ENCODE assay signal across 8 cellular contexts in the genomic region with DNA sequence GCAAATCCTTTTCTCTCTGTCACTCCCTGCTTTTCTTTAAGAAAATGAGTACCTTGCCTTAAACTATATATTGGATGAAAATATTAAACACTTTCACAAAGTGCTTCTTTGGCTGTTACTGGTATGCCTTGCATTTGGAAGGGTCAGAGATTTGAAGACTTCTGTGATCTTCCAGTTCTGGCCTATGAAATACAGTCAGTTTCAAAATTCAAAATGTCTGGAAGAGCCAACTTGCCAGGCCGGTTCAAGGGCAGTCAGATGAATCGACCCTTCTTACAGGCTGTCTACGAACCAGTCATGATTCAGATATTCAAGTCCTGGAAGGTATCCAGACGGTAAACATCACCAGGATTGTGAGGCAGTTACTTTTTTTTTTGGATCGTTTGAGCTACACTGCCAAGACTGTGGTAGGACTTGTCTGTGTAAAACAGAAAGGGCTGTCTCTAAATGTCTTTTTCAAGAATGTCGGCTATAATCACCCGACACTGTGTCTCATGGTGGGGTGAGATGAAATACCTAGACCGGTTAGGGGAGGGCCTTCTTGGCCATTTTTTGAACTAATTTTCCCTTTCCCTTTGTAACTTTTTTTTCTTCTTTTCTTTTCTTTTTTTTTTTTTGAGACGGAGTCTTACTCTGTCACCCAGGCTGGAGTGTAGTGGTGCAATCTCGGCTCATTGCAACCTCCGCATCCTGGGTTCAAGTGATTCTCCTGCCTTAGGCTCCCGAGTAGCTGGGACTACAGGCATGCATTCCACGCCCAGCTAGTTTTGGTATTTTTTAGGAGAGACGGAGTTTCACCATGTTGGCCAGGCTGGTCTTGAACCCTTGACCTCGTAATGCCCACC. TPM values are rescaled to one million over a fixed set of nuclear protein-coding genes. Genes with fewer than 3 reads are reported as not detected.
A peak's percentile ranks its signal among the peaks of the same experiment; 100 is the strongest.
DNase-seq lines count a peak whose midpoint lies in the region; ATAC-seq, FAIRE-seq and TF ChIP-seq lines count a peak whose summit lies in the region.

No MANE protein-coding gene starts in this region.

- H3K9me3 Mint-ChIP-seq in CD4-positive, CD25-positive, alpha-beta regulatory T cell = peaks cover 0 to 1% (median 0%) of the 10 kb centered on the region in 7 donors
- no peaks in the 10 kb centered on the region for H3K9me3 Mint-ChIP-seq in activated CD8-positive, alpha-beta T cell treated with anti-CD3 and anti-CD28 coated beads, Interleukin-2, amount 10 ng/mL, durations not matched to agents 7 days and 5 days (ENCODE audit: insufficient read depth)

- peaks cover under 1% of the 10 kb centered on the region for H3K27me3 Mint-ChIP-seq in CD4-positive, CD25-positive, alpha-beta regulatory T cell
- no peaks in the 10 kb centered on the region for H3K27me3 Mint-ChIP-seq in activated CD8-positive, alpha-beta T cell treated with anti-CD3 and anti-CD28 coated beads, Interleukin-2, amount 10 ng/mL, durations not matched to agents 7 days and 5 days (ENCODE audit: low read depth)

- peaks cover 38 to 95% (median 71%) of the 10 kb centered on the region in 4 donors for H3K4me1 Mint-ChIP-seq in CD4-positive, CD25-positive, alpha-beta regulatory T cell
- H3K4me1 Mint-ChIP-seq in activated CD8-positive, alpha-beta T cell treated with anti-CD3 and anti-CD28 coated beads, Interleukin-2, amount 10 ng/mL, durations not matched to agents 7 days and 5 days (ENCODE audit: low read depth) = peaks cover 85% of the 10 kb centered on the region

- peaks cover 3% of the 10 kb centered on the region for H3K9me1 ChIP-seq in K562 (ENCODE audit: control insufficient read depth, insufficient read depth, low read length)

- TF ChIP-seq EP300 in K562 (IDR thresholded peaks at IDR 0.05; ENCODE audit: low read length) = no peak

- POLR2A ChIA-PET in K562 (lab: Yijun Ruan, JAX) = interaction anchor here (0.6 to 3.6 kb wide), 4 partner anchors 10 to 32 kb away, joined by 3 to 17 read pairs (median 6); a partner anchor contains a TSS
- POLR2A ChIA-PET in activated CD8-positive, alpha-beta T cell treated with anti-CD3 and anti-CD28 coated beads, Interleukin-2, amount 10 ng/mL, durations not matched to agents 7 days and 5 days (lab: Charles Lee) = interaction anchor here (1.5 kb wide), 1 partner anchor 11 kb away, joined by 3 read pairs; a partner anchor contains a TSS

- no peak overlapping the region for H2AFZ ChIP-seq in K562 (ENCODE audit: low read depth, low read length)

- H3K4me1 ChIP-seq in CD4-positive, CD25-positive, alpha-beta regulatory T cell (ENCODE audit: control insufficient read depth, insufficient read depth, low read length, poor library complexity, severe bottlenecking) = peaks cover 82% of the 10 kb centered on the region
- H3K4me1 ChIP-seq in K562 (replicated peaks in 1 of 2; ENCODE audit: control insufficient read depth in 2 of 2, insufficient read depth in 2 of 2, low read length in 2 of 2) (peaks cover 14 to 56% of the 10 kb centered on the region in 2 experiments), stomach smooth muscle (ENCODE audit: control insufficient read depth, insufficient read depth, low read length) (peaks cover 81% of the 10 kb centered on the region)

- H3K36me3 ChIP-seq in CD4-positive, CD25-positive, alpha-beta regulatory T cell (ENCODE audit: control insufficient read depth, insufficient read depth, low read length) = peaks cover 6% of the 10 kb centered on the region
- peaks cover 83% of the 10 kb centered on the region for H3K36me3 ChIP-seq in K562 (ENCODE audit: control insufficient read depth, insufficient read depth, low read length)
- H3K36me3 ChIP-seq in stomach smooth muscle (ENCODE audit: control insufficient read depth in 2 of 2, insufficient read depth in 2 of 2, low read length in 2 of 2) = peaks cover 6 to 7% of the 10 kb centered on the region in 2 donors

- intact Hi-C loops in K562 (cut with micrococcal nuclease) = no loop called here

- in situ Hi-C loops in K562 (cut with MboI) = no loop called here

- TF ChIP-seq RAD21 in K562 (CRISPR knock-in tag; conservative IDR thresholded peaks at IDR 0.05 in 1 of 2, IDR thresholded peaks at IDR 0.05 in 1 of 2) = no peak

- no peaks in the 10 kb centered on the region for H3K27me3 ChIP-seq in CD4-positive, CD25-positive, alpha-beta regulatory T cell (ENCODE audit: control insufficient read depth, insufficient read depth, low read length)
- no peaks in the 10 kb centered on the region for H3K27me3 ChIP-seq in K562 (ENCODE audit: control insufficient read depth in 2 of 2, insufficient read depth in 2 of 2, low read length in 2 of 2)
- no peaks in the 10 kb centered on the region for H3K27me3 ChIP-seq in stomach smooth muscle (ENCODE audit: control insufficient read depth in 1 of 2, insufficient read depth in 2 of 2, low read length in 2 of 2)

- no peaks in the 10 kb centered on the region for H3K9me3 ChIP-seq in CD4-positive, CD25-positive, alpha-beta regulatory T cell (ENCODE audit: control insufficient read depth in 2 of 2, low read length in 2 of 2)
- H3K9me3 ChIP-seq in K562 (replicated peaks; ENCODE audit: control insufficient read depth, insufficient read depth, low read depth, low read length) (no peaks in the 10 kb centered on the region), stomach smooth muscle (ENCODE audit: control insufficient read depth in 2 of 2, low read length in 2 of 2) (no peaks in the 10 kb centered on the region)

- peak overlapping the region; percentile 56 to 90 (median 90) for H3K27ac Mint-ChIP-seq in CD4-positive, CD25-positive, alpha-beta regulatory T cell
- H3K27ac Mint-ChIP-seq in activated CD8-positive, alpha-beta T cell treated with anti-CD3 and anti-CD28 coated beads, Interleukin-2, amount 10 ng/mL, durations not matched to agents 7 days and 5 days = no peak overlapping the region

- BruUV-seq in K562 (replicated peaks; lab: Mats Ljungman, UMichigan) = no TSS peak

- TF ChIP-seq CTCF in K562 (IDR thresholded peaks at IDR 0.05 in 2 of 3, conservative IDR thresholded peaks at IDR 0.05 in 1 of 3; ENCODE audit: insufficient read depth in 2 of 3, low read depth in 1 of 3, low read length in 3 of 3) = no peak

- no peak for ATAC-seq in CD4-positive, CD25-positive, alpha-beta regulatory T cell (ENCODE audit: low read depth in 2 of 2)
- ATAC-seq in K562 (peak; percentile 21; the same call in 1 of the 3 replicates), GM18873 (IDR thresholded peaks at IDR 0.05; ENCODE audit: low FRiP score, unreplicated experiment) (no peak)
- ATAC-seq in activated CD8-positive, alpha-beta T cell treated with anti-CD3 and anti-CD28 coated beads, Interleukin-2, amount 10 ng/mL, durations not matched to agents 7 days and 5 days = no peak

- no peak overlapping the region for H3K4me2 ChIP-seq in K562 (ENCODE audit: insufficient read depth, low read length)

- H3K4me3 ChIP-seq in CD4-positive, CD25-positive, alpha-beta regulatory T cell (ENCODE audit: low read depth, low read length) = peak overlapping the region; percentile 57
- H3K4me3 ChIP-seq in K562 = no peak overlapping the region
- H3K4me3 ChIP-seq in stomach smooth muscle (ENCODE audit: low read length in 2 of 2) = peak overlapping the region; percentile 41 to 58

- 67% methylated on average over 13 of the region's 15 CpGs for WGBS in K562 (ENCODE audit: insufficient coverage, low coverage, missing lambda C conversion rate)

- peak overlapping the region in 3 of 4 donors; percentile 64 to 86 (median 79) for H3K4me3 Mint-ChIP-seq in CD4-positive, CD25-positive, alpha-beta regulatory T cell
- no peak overlapping the region for H3K4me3 Mint-ChIP-seq in activated CD8-positive, alpha-beta T cell treated with anti-CD3 and anti-CD28 coated beads, Interleukin-2, amount 10 ng/mL, durations not matched to agents 7 days and 5 days

- DNase-seq in CD4-positive, CD25-positive, alpha-beta regulatory T cell = no peak
- DNase-seq in M059J (ENCODE audit: low read depth) (peak; percentile 100), K562 (ENCODE audit: extremely low read depth in 1 of 4, low spot score in 3 of 4) (no peak), islet precursor cell (peak; percentile 92), NCI-H1930 (lab: John Stamatoyannopoulos, UW) (no peak)
- DNase-seq in activated CD8-positive, alpha-beta T cell treated with anti-CD3 and anti-CD28 coated beads, Interleukin-2, amount 10 ng/mL, durations not matched to agents 7 days and 5 days = no peak

- peaks cover 97% of the 10 kb centered on the region for H3K79me2 ChIP-seq in K562 (ENCODE audit: control insufficient read depth, insufficient read depth, low read length)

- H3K36me3 Mint-ChIP-seq in CD4-positive, CD25-positive, alpha-beta regulatory T cell = peaks cover 15% of the 10 kb centered on the region
- H3K36me3 Mint-ChIP-seq in activated CD8-positive, alpha-beta T cell treated with anti-CD3 and anti-CD28 coated beads, Interleukin-2, amount 10 ng/mL, durations not matched to agents 7 days and 5 days (ENCODE audit: low read depth) = peaks cover 52% of the 10 kb centered on the region

- peaks cover 50% of the 10 kb centered on the region for H4K20me1 ChIP-seq in K562 (replicated peaks; ENCODE audit: control insufficient read depth, insufficient read depth, low read length)

- CTCF ChIA-PET in K562 (lab: Yijun Ruan, JAX; ENCODE audit: low intra/inter-chr PET ratio) = no interaction called here
- CTCF ChIA-PET in activated CD8-positive, alpha-beta T cell treated with anti-CD3 and anti-CD28 coated beads, Interleukin-2, amount 10 ng/mL, durations not matched to agents 7 days and 5 days (lab: Charles Lee) = interaction anchor here (0.9 to 2.0 kb wide), 4 partner anchors 11 to 272 kb away, joined by 3 to 6 read pairs (median 4); a partner anchor contains a TSS

- H3K9ac ChIP-seq in K562 (ENCODE audit: insufficient read depth in 1 of 2, low read depth in 2 of 2, low read length in 2 of 2) (no peak overlapping the region), stomach smooth muscle (ENCODE audit: low read length in 2 of 2) (peak overlapping the region; percentile 59 to 66)

- no peak for TF ChIP-seq POLR2A in K562 (conservative IDR thresholded peaks at IDR 0.05)

- H3K27ac ChIP-seq in CD4-positive, CD25-positive, alpha-beta regulatory T cell (ENCODE audit: insufficient read depth, low read length, poor library complexity, severe bottlenecking) = peak overlapping the region; percentile 83
- H3K27ac ChIP-seq in K562 (ENCODE audit: extremely low read depth, low read depth, low read length) (peak overlapping the region; percentile 31; the same call in 2 of the 3 replicates), stomach smooth muscle (ENCODE audit: low read length) (peak overlapping the region; percentile 86)

- FAIRE-seq in K562 (lab: Jason Lieb, UNC) = peak; percentile 68

RNA-seq across cellular contexts. Expression of a gene that starts 11.2 kb away (rescaled TPM):
- total RNA-seq in CD4-positive, CD25-positive, alpha-beta regulatory T cell = 323 TPM
- polyA plus RNA-seq in CD4-positive, CD25-positive, alpha-beta regulatory T cell = 10 to 100 TPM; 11.2 to 22.2 (median 15.7) TPM
- 271 and 536 TPM in 2 replicates for total RNA-seq in M059J (2014; rRNA removed; shearing (Covaris generic))
- 168 and 288 TPM in 2 replicates for total RNA-seq in K562 (2011; cell fraction: chromatin; rRNA removed; ENCODE audit: low replicate concordance)
- 79.0 and 102 TPM in 2 replicates for total RNA-seq in K562 (2011; cell fraction: nucleolus; rRNA removed)
- 99.5 and 155 TPM in 2 replicates for total RNA-seq in K562 (2011; cell fraction: nucleoplasm; rRNA removed)
- total RNA-seq in K562 (2014; rRNA removed) (159 and 202 TPM in 2 replicates), K562 (2014; rRNA removed; fragmentation: Illumina TruSeq; extraction: Trizol) (67.2 and 80.0 TPM in 2 replicates), K562 (2015; rRNA removed; fragmentation: Illumina TruSeq; extraction: Trizol) (58.2 and 67.4 TPM in 2 replicates), K562 (2021) (362 and 385 TPM in 2 replicates)
- polyA plus RNA-seq in K562 (2011; rRNA removed) (130 and 299 TPM in 2 replicates), K562 (2014; fragmentation: Illumina TruSeq; extraction: Trizol) (149 and 163 TPM in 2 replicates), K562 (2014; fragmentation: Nextera tagmentation; extraction: Ambion mirVana) (1 to 10 TPM; 3.1 to 8.4 TPM), K562 (2014; rRNA removed) (115 and 125 TPM in 2 replicates)
- polyA plus RNA-seq in K562 (2011; cell fraction: cytosol; rRNA removed) = 90.1 and 157 TPM in 2 replicates
- 395 and 716 TPM in 2 replicates for polyA plus RNA-seq in K562 (2011; cell fraction: nucleus; rRNA removed)
- polyA plus RNA-seq in K562 (2012) = 444 and 454 TPM in 2 replicates
- 140 and 177 TPM in 2 replicates for polyA minus RNA-seq in K562 (2011; rRNA and poly(A)+ RNA removed)
- polyA minus RNA-seq in K562 (2011; cell fraction: cytosol; rRNA and poly(A)+ RNA removed) = 135 and 194 TPM in 2 replicates
- 51.4 and 130 TPM in 2 replicates for polyA minus RNA-seq in K562 (2011; cell fraction: nucleus; rRNA and poly(A)+ RNA removed)
- 100 to 1,000 TPM; 357 to 373 TPM for total RNA-seq in activated CD8-positive, alpha-beta T cell treated with anti-CD3 and anti-CD28 coated beads, Interleukin-2, amount 10 ng/mL, durations not matched to agents 7 days and 5 days

RNA-seq across cellular contexts. Expression of a gene that starts 39.7 kb away (rescaled TPM):
- 319 TPM for total RNA-seq in CD4-positive, CD25-positive, alpha-beta regulatory T cell
- polyA plus RNA-seq in CD4-positive, CD25-positive, alpha-beta regulatory T cell = 100 to 1,000 TPM; 429 to 508 (median 476) TPM
- 615 and 648 TPM in 2 replicates for total RNA-seq in M059J (2014; rRNA removed; shearing (Covaris generic))
- 131 and 282 TPM in 2 replicates for total RNA-seq in K562 (2011; cell fraction: chromatin; rRNA removed; ENCODE audit: low replicate concordance)
- 236 and 263 TPM in 2 replicates for total RNA-seq in K562 (2011; cell fraction: nucleolus; rRNA removed)
- total RNA-seq in K562 (2011; cell fraction: nucleoplasm; rRNA removed) = 210 and 273 TPM in 2 replicates
- total RNA-seq in K562 (2014; rRNA removed) (733 and 769 TPM in 2 replicates), K562 (2014; rRNA removed; fragmentation: Illumina TruSeq; extraction: Trizol) (363 and 429 TPM in 2 replicates), K562 (2015; rRNA removed; fragmentation: Illumina TruSeq; extraction: Trizol) (589 and 623 TPM in 2 replicates), K562 (2021) (686 and 693 TPM in 2 replicates)
- polyA plus RNA-seq in K562 (2011; rRNA removed) (387 and 460 TPM in 2 replicates), K562 (2014; fragmentation: Illumina TruSeq; extraction: Trizol) (1,607 and 1,827 TPM in 2 replicates), K562 (2014; fragmentation: Nextera tagmentation; extraction: Ambion mirVana) (1,000 to 10,000 TPM; 1,193 to 1,486 TPM), K562 (2014; rRNA removed) (798 and 985 TPM in 2 replicates)
- polyA plus RNA-seq in K562 (2011; cell fraction: cytosol; rRNA removed) = 1,168 and 1,898 TPM in 2 replicates
- 374 and 383 TPM in 2 replicates for polyA plus RNA-seq in K562 (2011; cell fraction: nucleus; rRNA removed)
- 971 and 1,007 TPM in 2 replicates for polyA plus RNA-seq in K562 (2012)
- polyA minus RNA-seq in K562 (2011; rRNA and poly(A)+ RNA removed) = 447 and 499 TPM in 2 replicates
- polyA minus RNA-seq in K562 (2011; cell fraction: cytosol; rRNA and poly(A)+ RNA removed) = 339 and 351 TPM in 2 replicates
- 64.2 and 164 TPM in 2 replicates for polyA minus RNA-seq in K562 (2011; cell fraction: nucleus; rRNA and poly(A)+ RNA removed)
- 100 to 1,000 TPM; 325 to 352 TPM for total RNA-seq in activated CD8-positive, alpha-beta T cell treated with anti-CD3 and anti-CD28 coated beads, Interleukin-2, amount 10 ng/mL, durations not matched to agents 7 days and 5 days

RNA-seq across cellular contexts. Expression of a gene that starts 40.9 kb away (rescaled TPM):
- 310 TPM for total RNA-seq in CD4-positive, CD25-positive, alpha-beta regulatory T cell
- polyA plus RNA-seq in CD4-positive, CD25-positive, alpha-beta regulatory T cell = 100 to 1,000 TPM; 117 to 164 (median 140) TPM
- total RNA-seq in M059J (2014; rRNA removed; shearing (Covaris generic)) = 0.22 TPM in 1 of 2 replicates, not detected in the other
- 1.7 and 3.2 TPM in 2 replicates for total RNA-seq in K562 (2011; cell fraction: chromatin; rRNA removed; ENCODE audit: low replicate concordance)
- 0.83 and 1.8 TPM in 2 replicates for total RNA-seq in K562 (2011; cell fraction: nucleolus; rRNA removed)
- 0.92 and 2.5 TPM in 2 replicates for total RNA-seq in K562 (2011; cell fraction: nucleoplasm; rRNA removed)
- total RNA-seq in K562 (2014; rRNA removed) (0.65 TPM in 1 of 2 replicates, not detected in the other), K562 (2014; rRNA removed; fragmentation: Illumina TruSeq; extraction: Trizol) (0.47 TPM in 1 of 2 replicates, not detected in the other), K562 (2015; rRNA removed; fragmentation: Illumina TruSeq; extraction: Trizol) (0.14 and 0.38 TPM in 2 replicates), K562 (2021) (3.0 and 3.2 TPM in 2 replicates)
- polyA plus RNA-seq in K562 (2011; rRNA removed) (0.39 and 0.81 TPM in 2 replicates), K562 (2014; fragmentation: Illumina TruSeq; extraction: Trizol) (0.31 and 0.61 TPM in 2 replicates), K562 (2014; fragmentation: Nextera tagmentation; extraction: Ambion mirVana) (1 to 10 TPM in 1 of 2 experiments, under 1 TPM in 1; 0.99 to 1.4 TPM), K562 (2014; rRNA removed) (0.50 and 0.99 TPM in 2 replicates)
- polyA plus RNA-seq in K562 (2011; cell fraction: cytosol; rRNA removed) = 0.50 and 0.69 TPM in 2 replicates
- polyA plus RNA-seq in K562 (2011; cell fraction: nucleus; rRNA removed) = 2.9 and 4.0 TPM in 2 replicates
- 0.57 and 1.1 TPM in 2 replicates for polyA plus RNA-seq in K562 (2012)
- polyA minus RNA-seq in K562 (2011; rRNA and poly(A)+ RNA removed) = 0.27 and 0.91 TPM in 2 replicates
- polyA minus RNA-seq in K562 (2011; cell fraction: cytosol; rRNA and poly(A)+ RNA removed) = not detected in 2 replicates
- polyA minus RNA-seq in K562 (2011; cell fraction: nucleus; rRNA and poly(A)+ RNA removed) = 0.56 and 2.3 TPM in 2 replicates
- 100 to 1,000 TPM; 259 to 269 TPM for total RNA-seq in activated CD8-positive, alpha-beta T cell treated with anti-CD3 and anti-CD28 coated beads, Interleukin-2, amount 10 ng/mL, durations not matched to agents 7 days and 5 days

Comparison
In these comparisons a context has a peak if more than half of its experiments do, and no peak if none do; other contexts are left out.
1. DNase-seq: peak in M059J (single experiment) and islet precursor cell (single experiment); none in CD4-positive, CD25-positive, alpha-beta regulatory T cell (0 of 3), K562 (0 of 4), NCI-H1930 (0 of 2) and activated CD8-positive, alpha-beta T cell treated with anti-CD3 and anti-CD28 coated beads, Interleukin-2, amount 10 ng/mL, durations not matched to agents 7 days and 5 days (single experiment).
2. H3K27ac ChIP-seq: peak in every context shown above with its lines; median percentile 86 in stomach smooth muscle; 83 in CD4-positive, CD25-positive, alpha-beta regulatory T cell; 31 in K562.
3. H3K9ac ChIP-seq: peak in stomach smooth muscle (2 of 2); none in K562 (0 of 2).
4. RNA of a gene that starts 40.9 kb away (total RNA-seq): 310 TPM in CD4-positive, CD25-positive, alpha-beta regulatory T cell (single experiment) and 259 to 269 TPM in activated CD8-positive, alpha-beta T cell treated with anti-CD3 and anti-CD28 coated beads, Interleukin-2, amount 10 ng/mL, durations not matched to agents 7 days and 5 days; 0.14 to 3.2 TPM in K562 and 0.22 TPM in M059J; every median in the first group is over 10 times any median in the second.